Comparison of ENCODE assay signal across 2 cellular contexts in the genomic region with DNA sequence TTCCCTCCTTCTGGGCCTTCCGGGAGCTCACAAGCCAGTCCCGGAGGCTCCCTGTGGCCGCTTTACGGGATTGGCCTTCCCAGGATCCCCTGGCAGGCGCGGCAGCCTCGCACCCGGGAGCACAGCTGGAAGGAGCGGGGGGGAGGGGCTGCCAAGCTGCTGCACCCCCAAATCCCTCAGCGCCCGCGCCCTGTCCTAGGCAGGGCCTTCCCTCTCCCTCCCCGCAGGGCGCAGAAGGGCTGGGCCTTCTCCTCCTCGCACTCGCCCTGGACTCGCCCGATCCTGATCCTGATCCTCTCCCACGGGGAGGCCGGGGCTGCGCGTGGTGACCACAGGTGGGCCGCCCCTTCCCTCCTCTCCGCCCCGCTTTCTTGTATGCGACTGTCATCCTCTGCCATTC.
TF ChIP-seq lines count a peak whose summit lies in the region.

No MANE protein-coding gene starts in this region.

TF ChIP-seq in GM23338, 12 proteins besides CTCF, POLR2A, EP300 and RAD21:
- TF ChIP-seq, protein P1, sequence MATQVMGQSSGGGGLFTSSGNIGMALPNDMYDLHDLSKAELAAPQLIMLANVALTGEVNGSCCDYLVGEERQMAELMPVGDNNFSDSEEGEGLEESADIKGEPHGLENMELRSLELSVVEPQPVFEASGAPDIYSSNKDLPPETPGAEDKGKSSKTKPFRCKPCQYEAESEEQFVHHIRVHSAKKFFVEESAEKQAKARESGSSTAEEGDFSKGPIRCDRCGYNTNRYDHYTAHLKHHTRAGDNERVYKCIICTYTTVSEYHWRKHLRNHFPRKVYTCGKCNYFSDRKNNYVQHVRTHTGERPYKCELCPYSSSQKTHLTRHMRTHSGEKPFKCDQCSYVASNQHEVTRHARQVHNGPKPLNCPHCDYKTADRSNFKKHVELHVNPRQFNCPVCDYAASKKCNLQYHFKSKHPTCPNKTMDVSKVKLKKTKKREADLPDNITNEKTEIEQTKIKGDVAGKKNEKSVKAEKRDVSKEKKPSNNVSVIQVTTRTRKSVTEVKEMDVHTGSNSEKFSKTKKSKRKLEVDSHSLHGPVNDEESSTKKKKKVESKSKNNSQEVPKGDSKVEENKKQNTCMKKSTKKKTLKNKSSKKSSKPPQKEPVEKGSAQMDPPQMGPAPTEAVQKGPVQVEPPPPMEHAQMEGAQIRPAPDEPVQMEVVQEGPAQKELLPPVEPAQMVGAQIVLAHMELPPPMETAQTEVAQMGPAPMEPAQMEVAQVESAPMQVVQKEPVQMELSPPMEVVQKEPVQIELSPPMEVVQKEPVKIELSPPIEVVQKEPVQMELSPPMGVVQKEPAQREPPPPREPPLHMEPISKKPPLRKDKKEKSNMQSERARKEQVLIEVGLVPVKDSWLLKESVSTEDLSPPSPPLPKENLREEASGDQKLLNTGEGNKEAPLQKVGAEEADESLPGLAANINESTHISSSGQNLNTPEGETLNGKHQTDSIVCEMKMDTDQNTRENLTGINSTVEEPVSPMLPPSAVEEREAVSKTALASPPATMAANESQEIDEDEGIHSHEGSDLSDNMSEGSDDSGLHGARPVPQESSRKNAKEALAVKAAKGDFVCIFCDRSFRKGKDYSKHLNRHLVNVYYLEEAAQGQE (IDR thresholded peaks at IDR 0.05; ENCODE audit: unreplicated experiment): no peak
- no peak for TF ChIP-seq STAT1 (IDR thresholded peaks at IDR 0.05; ENCODE audit: unreplicated experiment)
- no peak for TF ChIP-seq ZNF114 (CRISPR knock-in tag; IDR thresholded peaks at IDR 0.05)
- TF ChIP-seq EZH2phosphoT487 (IDR thresholded peaks at IDR 0.05; ENCODE audit: unreplicated experiment): no peak
- TF ChIP-seq POLR2AphosphoS5 (IDR thresholded peaks at IDR 0.05; ENCODE audit: low read depth): no peak

TF ChIP-seq in K562, 482 proteins besides CTCF, POLR2A, EP300 and RAD21:
- no peak for TF ChIP-seq ZNF592 (IDR thresholded peaks at IDR 0.05)
- TF ChIP-seq, protein P2, sequence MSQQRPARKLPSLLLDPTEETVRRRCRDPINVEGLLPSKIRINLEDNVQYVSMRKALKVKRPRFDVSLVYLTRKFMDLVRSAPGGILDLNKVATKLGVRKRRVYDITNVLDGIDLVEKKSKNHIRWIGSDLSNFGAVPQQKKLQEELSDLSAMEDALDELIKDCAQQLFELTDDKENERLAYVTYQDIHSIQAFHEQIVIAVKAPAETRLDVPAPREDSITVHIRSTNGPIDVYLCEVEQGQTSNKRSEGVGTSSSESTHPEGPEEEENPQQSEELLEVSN (IDR thresholded peaks at IDR 0.05; ENCODE audit: borderline replicate concordance in 1 of 2, extremely low read depth in 1 of 2, insufficient read depth in 1 of 2, insufficient read length in 1 of 2, low read depth in 1 of 2, low read length in 1 of 2, poor library complexity in 1 of 2, severe bottlenecking in 1 of 2): no peak
TF ChIP-seq in K562: peak in this region for 0.
